In the genomic region with DNA sequence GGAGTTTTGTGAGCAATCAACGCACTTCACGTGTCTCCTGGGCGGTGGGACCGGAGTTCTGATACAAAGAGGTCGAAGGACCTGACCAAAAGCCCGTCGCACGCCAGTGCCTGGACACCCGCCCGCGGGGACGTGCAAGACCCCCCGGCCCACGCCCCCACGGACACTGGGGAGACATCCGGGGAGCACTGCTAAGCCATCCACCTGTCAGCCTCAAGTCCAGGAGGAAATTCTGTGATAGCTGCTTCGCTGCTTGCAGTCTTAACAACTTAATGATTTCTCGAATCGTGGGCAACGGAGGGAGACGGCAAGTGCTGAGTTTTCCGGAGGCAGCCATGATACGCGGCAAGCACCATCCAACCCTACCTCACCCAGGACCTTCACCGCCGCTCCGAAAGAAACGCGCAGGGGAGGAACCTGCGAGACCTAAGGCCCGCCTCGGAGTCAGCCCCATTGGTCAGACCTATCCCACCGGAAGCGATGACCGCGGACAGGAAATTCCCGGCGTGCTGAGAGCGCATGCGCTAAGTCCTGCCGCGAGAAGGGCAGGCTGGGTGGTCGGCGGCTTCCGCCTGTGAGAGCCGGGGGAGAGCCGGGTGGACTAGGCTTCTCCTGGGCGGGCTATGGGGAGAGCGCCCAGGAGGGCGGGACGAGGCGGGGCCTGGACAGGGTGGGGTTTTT, we compare ENCODE assay signal across 1 cellular context.
TF ChIP-seq lines count a peak whose summit lies in the region.

A gene (minus strand): TSS at position 393 of the 681 bp plus-strand sequence. CDS start 56 bp downstream, at position 337.

TF ChIP-seq in HepG2, 621 proteins besides CTCF, POLR2A, EP300 and RAD21 (continued from another document and continues in another):
- TF ChIP-seq, protein P1, sequence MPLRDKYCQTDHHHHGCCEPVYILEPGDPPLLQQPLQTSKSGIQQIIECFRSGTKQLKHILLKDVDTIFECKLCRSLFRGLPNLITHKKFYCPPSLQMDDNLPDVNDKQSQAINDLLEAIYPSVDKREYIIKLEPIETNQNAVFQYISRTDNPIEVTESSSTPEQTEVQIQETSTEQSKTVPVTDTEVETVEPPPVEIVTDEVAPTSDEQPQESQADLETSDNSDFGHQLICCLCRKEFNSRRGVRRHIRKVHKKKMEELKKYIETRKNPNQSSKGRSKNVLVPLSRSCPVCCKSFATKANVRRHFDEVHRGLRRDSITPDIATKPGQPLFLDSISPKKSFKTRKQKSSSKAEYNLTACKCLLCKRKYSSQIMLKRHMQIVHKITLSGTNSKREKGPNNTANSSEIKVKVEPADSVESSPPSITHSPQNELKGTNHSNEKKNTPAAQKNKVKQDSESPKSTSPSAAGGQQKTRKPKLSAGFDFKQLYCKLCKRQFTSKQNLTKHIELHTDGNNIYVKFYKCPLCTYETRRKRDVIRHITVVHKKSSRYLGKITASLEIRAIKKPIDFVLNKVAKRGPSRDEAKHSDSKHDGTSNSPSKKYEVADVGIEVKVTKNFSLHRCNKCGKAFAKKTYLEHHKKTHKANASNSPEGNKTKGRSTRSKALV (CRISPR knock-in tag; IDR thresholded peaks at IDR 0.05): no peak; the same call in 1 of the 2 replicates
- TF ChIP-seq SIN3B (IDR thresholded peaks at IDR 0.05; ENCODE audit: low read length) (no peak; the same call in 1 of the 2 replicates), ZNF543 (CRISPR knock-in tag; IDR thresholded peaks at IDR 0.05) (peak; percentile 78; the same call in 1 of the 2 replicates), ZSCAN22 (CRISPR knock-in tag; IDR thresholded peaks at IDR 0.05) (0 out of 2 replicates have a peak, but pooled peaks have one; percentile 43), SMARCC2 (IDR thresholded peaks at IDR 0.05) (no peak), HMG20B (CRISPR knock-in tag; conservative IDR thresholded peaks at IDR 0.05) (no peak), SYNCRIP (IDR thresholded peaks at IDR 0.05; ENCODE audit: insufficient read depth, low read depth, low read length) (no peak), ZNF768 (CRISPR knock-in tag; IDR thresholded peaks at IDR 0.05) (peak; percentile 47; the same call in 1 of the 2 replicates), ZNF839 (CRISPR knock-in tag; IDR thresholded peaks at IDR 0.05; ENCODE audit: borderline replicate concordance) (no peak), FOXP1 (IDR thresholded peaks at IDR 0.05) (no peak), FOXP1 (CRISPR knock-in tag; IDR thresholded peaks at IDR 0.05) (no peak), ZNF256 (CRISPR knock-in tag; conservative IDR thresholded peaks at IDR 0.05) (peak; percentile 78), MXD4 (CRISPR knock-in tag; IDR thresholded peaks at IDR 0.05) (peak; percentile 59; the same call in 1 of the 2 replicates), FOXJ3 (CRISPR knock-in tag; IDR thresholded peaks at IDR 0.05; ENCODE audit: borderline replicate concordance) (peak; percentile 75; the same call in 1 of the 2 replicates), ZNF3 (CRISPR knock-in tag; IDR thresholded peaks at IDR 0.05) (peak; percentile 99), ZKSCAN8 (CRISPR knock-in tag; IDR thresholded peaks at IDR 0.05; ENCODE audit: borderline replicate concordance) (no peak), GATAD2A (CRISPR knock-in tag; IDR thresholded peaks at IDR 0.05) (no peak), MEF2D (CRISPR knock-in tag; IDR thresholded peaks at IDR 0.05) (peak; percentile 85), ZNF546 (CRISPR knock-in tag; conservative IDR thresholded peaks at IDR 0.05) (0 out of 2 replicates have a peak, but pooled peaks have one; percentile 36), NFYB (CRISPR knock-in tag; IDR thresholded peaks at IDR 0.05) (peak; percentile 86), ZC3H4 (CRISPR knock-in tag; IDR thresholded peaks at IDR 0.05; ENCODE audit: borderline replicate concordance) (peak; percentile 71), ZNF598 (CRISPR knock-in tag; IDR thresholded peaks at IDR 0.05; ENCODE audit: borderline replicate concordance) (peak; percentile 92; the same call in 1 of the 2 replicates), ZNF33A (CRISPR knock-in tag; IDR thresholded peaks at IDR 0.05; ENCODE audit: borderline replicate concordance) (no peak), SNAI1 (CRISPR knock-in tag; IDR thresholded peaks at IDR 0.05; ENCODE audit: borderline replicate concordance) (0 out of 2 replicates have a peak, but pooled peaks have one; percentile 19), NBN (conservative IDR thresholded peaks at IDR 0.05) (no peak), ZNF101 (CRISPR knock-in tag; IDR thresholded peaks at IDR 0.05; ENCODE audit: borderline replicate concordance, low read depth) (0 out of 2 replicates have a peak, but pooled peaks have one; percentile 57), TOPORS (CRISPR knock-in tag; IDR thresholded peaks at IDR 0.05) (no peak), CAMTA2 (CRISPR knock-in tag; IDR thresholded peaks at IDR 0.05; ENCODE audit: borderline replicate concordance) (peak; percentile 28; the same call in 1 of the 2 replicates), STAT5B (CRISPR knock-in tag; IDR thresholded peaks at IDR 0.05) (no peak)
- TF ChIP-seq, protein P2, sequence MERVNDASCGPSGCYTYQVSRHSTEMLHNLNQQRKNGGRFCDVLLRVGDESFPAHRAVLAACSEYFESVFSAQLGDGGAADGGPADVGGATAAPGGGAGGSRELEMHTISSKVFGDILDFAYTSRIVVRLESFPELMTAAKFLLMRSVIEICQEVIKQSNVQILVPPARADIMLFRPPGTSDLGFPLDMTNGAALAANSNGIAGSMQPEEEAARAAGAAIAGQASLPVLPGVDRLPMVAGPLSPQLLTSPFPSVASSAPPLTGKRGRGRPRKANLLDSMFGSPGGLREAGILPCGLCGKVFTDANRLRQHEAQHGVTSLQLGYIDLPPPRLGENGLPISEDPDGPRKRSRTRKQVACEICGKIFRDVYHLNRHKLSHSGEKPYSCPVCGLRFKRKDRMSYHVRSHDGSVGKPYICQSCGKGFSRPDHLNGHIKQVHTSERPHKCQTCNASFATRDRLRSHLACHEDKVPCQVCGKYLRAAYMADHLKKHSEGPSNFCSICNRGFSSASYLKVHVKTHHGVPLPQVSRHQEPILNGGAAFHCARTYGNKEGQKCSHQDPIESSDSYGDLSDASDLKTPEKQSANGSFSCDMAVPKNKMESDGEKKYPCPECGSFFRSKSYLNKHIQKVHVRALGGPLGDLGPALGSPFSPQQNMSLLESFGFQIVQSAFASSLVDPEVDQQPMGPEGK (CRISPR knock-in tag; IDR thresholded peaks at IDR 0.05): peak; percentile 70
- TF ChIP-seq, protein P3, sequence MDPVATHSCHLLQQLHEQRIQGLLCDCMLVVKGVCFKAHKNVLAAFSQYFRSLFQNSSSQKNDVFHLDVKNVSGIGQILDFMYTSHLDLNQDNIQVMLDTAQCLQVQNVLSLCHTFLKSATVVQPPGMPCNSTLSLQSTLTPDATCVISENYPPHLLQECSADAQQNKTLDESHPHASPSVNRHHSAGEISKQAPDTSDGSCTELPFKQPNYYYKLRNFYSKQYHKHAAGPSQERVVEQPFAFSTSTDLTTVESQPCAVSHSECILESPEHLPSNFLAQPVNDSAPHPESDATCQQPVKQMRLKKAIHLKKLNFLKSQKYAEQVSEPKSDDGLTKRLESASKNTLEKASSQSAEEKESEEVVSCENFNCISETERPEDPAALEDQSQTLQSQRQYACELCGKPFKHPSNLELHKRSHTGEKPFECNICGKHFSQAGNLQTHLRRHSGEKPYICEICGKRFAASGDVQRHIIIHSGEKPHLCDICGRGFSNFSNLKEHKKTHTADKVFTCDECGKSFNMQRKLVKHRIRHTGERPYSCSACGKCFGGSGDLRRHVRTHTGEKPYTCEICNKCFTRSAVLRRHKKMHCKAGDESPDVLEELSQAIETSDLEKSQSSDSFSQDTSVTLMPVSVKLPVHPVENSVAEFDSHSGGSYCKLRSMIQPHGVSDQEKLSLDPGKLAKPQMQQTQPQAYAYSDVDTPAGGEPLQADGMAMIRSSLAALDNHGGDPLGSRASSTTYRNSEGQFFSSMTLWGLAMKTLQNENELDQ (CRISPR knock-in tag; IDR thresholded peaks at IDR 0.05; ENCODE audit: borderline replicate concordance): no peak
- TF ChIP-seq, protein P4, sequence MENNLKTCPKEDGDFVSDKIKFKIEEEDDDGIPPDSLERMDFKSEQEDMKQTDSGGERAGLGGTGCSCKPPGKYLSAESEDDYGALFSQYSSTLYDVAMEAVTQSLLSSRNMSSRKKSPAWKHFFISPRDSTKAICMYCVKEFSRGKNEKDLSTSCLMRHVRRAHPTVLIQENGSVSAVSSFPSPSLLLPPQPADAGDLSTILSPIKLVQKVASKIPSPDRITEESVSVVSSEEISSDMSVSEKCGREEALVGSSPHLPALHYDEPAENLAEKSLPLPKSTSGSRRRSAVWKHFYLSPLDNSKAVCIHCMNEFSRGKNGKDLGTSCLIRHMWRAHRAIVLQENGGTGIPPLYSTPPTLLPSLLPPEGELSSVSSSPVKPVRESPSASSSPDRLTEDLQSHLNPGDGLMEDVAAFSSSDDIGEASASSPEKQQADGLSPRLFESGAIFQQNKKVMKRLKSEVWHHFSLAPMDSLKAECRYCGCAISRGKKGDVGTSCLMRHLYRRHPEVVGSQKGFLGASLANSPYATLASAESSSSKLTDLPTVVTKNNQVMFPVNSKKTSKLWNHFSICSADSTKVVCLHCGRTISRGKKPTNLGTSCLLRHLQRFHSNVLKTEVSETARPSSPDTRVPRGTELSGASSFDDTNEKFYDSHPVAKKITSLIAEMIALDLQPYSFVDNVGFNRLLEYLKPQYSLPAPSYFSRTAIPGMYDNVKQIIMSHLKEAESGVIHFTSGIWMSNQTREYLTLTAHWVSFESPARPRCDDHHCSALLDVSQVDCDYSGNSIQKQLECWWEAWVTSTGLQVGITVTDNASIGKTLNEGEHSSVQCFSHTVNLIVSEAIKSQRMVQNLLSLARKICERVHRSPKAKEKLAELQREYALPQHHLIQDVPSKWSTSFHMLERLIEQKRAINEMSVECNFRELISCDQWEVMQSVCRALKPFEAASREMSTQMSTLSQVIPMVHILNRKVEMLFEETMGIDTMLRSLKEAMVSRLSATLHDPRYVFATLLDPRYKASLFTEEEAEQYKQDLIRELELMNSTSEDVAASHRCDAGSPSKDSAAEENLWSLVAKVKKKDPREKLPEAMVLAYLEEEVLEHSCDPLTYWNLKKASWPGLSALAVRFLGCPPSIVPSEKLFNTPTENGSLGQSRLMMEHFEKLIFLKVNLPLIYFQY (CRISPR knock-in tag; IDR thresholded peaks at IDR 0.05; ENCODE audit: borderline replicate concordance): no peak
- TF ChIP-seq, protein P5, sequence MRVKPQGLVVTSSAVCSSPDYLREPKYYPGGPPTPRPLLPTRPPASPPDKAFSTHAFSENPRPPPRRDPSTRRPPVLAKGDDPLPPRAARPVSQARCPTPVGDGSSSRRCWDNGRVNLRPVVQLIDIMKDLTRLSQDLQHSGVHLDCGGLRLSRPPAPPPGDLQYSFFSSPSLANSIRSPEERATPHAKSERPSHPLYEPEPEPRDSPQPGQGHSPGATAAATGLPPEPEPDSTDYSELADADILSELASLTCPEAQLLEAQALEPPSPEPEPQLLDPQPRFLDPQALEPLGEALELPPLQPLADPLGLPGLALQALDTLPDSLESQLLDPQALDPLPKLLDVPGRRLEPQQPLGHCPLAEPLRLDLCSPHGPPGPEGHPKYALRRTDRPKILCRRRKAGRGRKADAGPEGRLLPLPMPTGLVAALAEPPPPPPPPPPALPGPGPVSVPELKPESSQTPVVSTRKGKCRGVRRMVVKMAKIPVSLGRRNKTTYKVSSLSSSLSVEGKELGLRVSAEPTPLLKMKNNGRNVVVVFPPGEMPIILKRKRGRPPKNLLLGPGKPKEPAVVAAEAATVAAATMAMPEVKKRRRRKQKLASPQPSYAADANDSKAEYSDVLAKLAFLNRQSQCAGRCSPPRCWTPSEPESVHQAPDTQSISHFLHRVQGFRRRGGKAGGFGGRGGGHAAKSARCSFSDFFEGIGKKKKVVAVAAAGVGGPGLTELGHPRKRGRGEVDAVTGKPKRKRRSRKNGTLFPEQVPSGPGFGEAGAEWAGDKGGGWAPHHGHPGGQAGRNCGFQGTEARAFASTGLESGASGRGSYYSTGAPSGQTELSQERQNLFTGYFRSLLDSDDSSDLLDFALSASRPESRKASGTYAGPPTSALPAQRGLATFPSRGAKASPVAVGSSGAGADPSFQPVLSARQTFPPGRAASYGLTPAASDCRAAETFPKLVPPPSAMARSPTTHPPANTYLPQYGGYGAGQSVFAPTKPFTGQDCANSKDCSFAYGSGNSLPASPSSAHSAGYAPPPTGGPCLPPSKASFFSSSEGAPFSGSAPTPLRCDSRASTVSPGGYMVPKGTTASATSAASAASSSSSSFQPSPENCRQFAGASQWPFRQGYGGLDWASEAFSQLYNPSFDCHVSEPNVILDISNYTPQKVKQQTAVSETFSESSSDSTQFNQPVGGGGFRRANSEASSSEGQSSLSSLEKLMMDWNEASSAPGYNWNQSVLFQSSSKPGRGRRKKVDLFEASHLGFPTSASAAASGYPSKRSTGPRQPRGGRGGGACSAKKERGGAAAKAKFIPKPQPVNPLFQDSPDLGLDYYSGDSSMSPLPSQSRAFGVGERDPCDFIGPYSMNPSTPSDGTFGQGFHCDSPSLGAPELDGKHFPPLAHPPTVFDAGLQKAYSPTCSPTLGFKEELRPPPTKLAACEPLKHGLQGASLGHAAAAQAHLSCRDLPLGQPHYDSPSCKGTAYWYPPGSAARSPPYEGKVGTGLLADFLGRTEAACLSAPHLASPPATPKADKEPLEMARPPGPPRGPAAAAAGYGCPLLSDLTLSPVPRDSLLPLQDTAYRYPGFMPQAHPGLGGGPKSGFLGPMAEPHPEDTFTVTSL (CRISPR knock-in tag; IDR thresholded peaks at IDR 0.05; ENCODE audit: borderline replicate concordance): no peak; the same call in 1 of the 2 replicates
- TF ChIP-seq, protein P6, sequence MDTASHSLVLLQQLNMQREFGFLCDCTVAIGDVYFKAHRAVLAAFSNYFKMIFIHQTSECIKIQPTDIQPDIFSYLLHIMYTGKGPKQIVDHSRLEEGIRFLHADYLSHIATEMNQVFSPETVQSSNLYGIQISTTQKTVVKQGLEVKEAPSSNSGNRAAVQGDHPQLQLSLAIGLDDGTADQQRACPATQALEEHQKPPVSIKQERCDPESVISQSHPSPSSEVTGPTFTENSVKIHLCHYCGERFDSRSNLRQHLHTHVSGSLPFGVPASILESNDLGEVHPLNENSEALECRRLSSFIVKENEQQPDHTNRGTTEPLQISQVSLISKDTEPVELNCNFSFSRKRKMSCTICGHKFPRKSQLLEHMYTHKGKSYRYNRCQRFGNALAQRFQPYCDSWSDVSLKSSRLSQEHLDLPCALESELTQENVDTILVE (CRISPR knock-in tag; IDR thresholded peaks at IDR 0.05): peak; percentile 77; the same call in 1 of the 2 replicates
- TF ChIP-seq, protein P7, sequence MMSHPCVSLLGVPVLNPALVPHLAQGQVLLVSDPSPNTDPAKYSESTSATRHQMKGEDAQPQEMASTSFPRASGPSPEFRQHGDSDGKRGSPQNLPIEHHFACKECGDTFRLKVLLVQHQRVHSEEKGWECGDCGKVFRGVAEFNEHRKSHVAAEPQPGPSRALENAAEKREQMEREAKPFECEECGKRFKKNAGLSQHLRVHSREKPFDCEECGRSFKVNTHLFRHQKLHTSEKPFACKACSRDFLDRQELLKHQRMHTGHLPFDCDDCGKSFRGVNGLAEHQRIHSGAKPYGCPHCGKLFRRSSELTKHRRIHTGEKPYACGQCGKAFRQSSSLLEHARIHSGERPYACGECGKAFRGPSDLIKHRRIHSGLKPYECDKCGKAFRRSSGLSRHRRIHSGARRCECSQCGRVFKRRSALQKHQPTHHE (CRISPR knock-in tag; IDR thresholded peaks at IDR 0.05; ENCODE audit: borderline replicate concordance): peak; percentile 75; the same call in 1 of the 2 replicates
- TF ChIP-seq, protein P8, sequence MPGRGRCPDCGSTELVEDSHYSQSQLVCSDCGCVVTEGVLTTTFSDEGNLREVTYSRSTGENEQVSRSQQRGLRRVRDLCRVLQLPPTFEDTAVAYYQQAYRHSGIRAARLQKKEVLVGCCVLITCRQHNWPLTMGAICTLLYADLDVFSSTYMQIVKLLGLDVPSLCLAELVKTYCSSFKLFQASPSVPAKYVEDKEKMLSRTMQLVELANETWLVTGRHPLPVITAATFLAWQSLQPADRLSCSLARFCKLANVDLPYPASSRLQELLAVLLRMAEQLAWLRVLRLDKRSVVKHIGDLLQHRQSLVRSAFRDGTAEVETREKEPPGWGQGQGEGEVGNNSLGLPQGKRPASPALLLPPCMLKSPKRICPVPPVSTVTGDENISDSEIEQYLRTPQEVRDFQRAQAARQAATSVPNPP (CRISPR knock-in tag; IDR thresholded peaks at IDR 0.05): no peak
